In the genomic region with DNA sequence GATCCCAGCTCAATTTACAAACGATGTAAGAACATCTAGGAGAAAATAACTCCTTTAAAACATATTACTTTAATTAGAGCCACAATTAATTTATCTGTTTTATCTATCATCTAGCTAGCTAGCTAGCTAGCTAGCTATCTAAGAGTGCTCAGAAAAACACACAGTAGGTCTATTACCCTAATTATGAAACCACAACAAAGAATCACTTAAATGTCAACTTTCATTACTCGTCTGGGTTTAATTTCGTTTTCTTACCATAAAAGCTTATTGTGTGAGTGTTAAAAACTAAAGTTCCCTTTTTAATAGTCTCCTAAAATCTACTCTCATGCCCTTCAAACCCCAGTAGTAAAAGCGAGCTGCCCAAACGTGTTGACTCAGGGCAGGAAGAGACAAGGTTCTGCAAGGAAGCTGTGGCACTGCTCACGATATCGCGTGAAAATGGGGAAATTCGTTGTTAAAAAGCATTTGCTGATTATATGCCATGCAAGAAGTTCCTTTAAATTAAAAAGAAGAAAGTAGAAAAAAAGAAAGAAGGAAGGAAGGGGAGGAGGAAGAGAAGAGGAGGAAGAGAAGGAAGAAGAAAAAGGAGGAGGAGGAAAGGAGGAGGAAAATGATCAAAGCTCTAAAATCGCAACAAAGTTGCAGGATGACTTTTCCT, we compare ENCODE assay signal across 8 cellular contexts. TPM values are rescaled to one million over a fixed set of nuclear protein-coding genes. Genes with fewer than 3 reads are reported as not detected.
DNase-seq lines count a peak whose midpoint lies in the region; ATAC-seq and TF ChIP-seq lines count a peak whose summit lies in the region.

No MANE protein-coding gene starts in this region.

- CTCF ChIA-PET in AG04449 (lab: Yijun Ruan, JAX): no interaction called here

- H3K4me1 Mint-ChIP-seq in stimulated activated effector memory CD8-positive, alpha-beta T cell treated with anti-CD3 and anti-CD28 coated beads, Interleukin-12 subunit alpha, Interleukin-12 subunit beta, amount 100 ng/mL, for 72 hours: peaks cover 14% of the 10 kb centered on the region

- peak overlapping the region; percentile 82 for H3K4me3 Mint-ChIP-seq in stimulated activated effector memory CD8-positive, alpha-beta T cell treated with anti-CD3 and anti-CD28 coated beads, Interleukin-12 subunit alpha, Interleukin-12 subunit beta, amount 100 ng/mL, for 72 hours

- no peaks in the 10 kb centered on the region for H3K9me3 Mint-ChIP-seq in stimulated activated effector memory CD8-positive, alpha-beta T cell treated with anti-CD3 and anti-CD28 coated beads, Interleukin-12 subunit alpha, Interleukin-12 subunit beta, amount 100 ng/mL, for 72 hours

- peak; percentile 23 for ATAC-seq in GM21529 (IDR thresholded peaks at IDR 0.05; ENCODE audit: unreplicated experiment)
- ATAC-seq in stimulated activated effector memory CD8-positive, alpha-beta T cell treated with anti-CD3 and anti-CD28 coated beads, Interleukin-12 subunit alpha, Interleukin-12 subunit beta, amount 100 ng/mL, for 72 hours: peak; percentile 58
- no peak for ATAC-seq in GM21390 (IDR thresholded peaks at IDR 0.05; ENCODE audit: unreplicated experiment)

- no peaks in the 10 kb centered on the region for H3K36me3 ChIP-seq in kidney epithelial cell (ENCODE audit: control insufficient read depth, insufficient read depth, low read length)

- H3K27ac Mint-ChIP-seq in stimulated activated effector memory CD8-positive, alpha-beta T cell treated with anti-CD3 and anti-CD28 coated beads, Interleukin-12 subunit alpha, Interleukin-12 subunit beta, amount 100 ng/mL, for 72 hours: peak overlapping the region; percentile 95

- DNase-seq in AG04449 (ENCODE audit: low read depth, low spot score): no peak
- DNase-seq in RKO (ENCODE audit: low spot score): peak; percentile 60
- DNase-seq in astrocyte of the spinal cord (ENCODE audit: low read depth, low spot score): peak; percentile 21
- no peak for DNase-seq in kidney epithelial cell (ENCODE audit: low read depth)
- no peak for DNase-seq in stimulated activated effector memory CD8-positive, alpha-beta T cell treated with anti-CD3 and anti-CD28 coated beads, Interleukin-12 subunit alpha, Interleukin-12 subunit beta, amount 100 ng/mL, for 72 hours (ENCODE audit: low spot score in 2 of 2)
- no peak for DNase-seq in NCI-H2081 treated with DMSO at 0.1 percent for 48 hours (lab: John Stamatoyannopoulos, UW)

- in situ Hi-C loops in astrocyte of the spinal cord (cut with HindIII; ENCODE audit: low sequenced_read_pairs): no loop called here

- no peaks in the 10 kb centered on the region for H3K36me3 Mint-ChIP-seq in stimulated activated effector memory CD8-positive, alpha-beta T cell treated with anti-CD3 and anti-CD28 coated beads, Interleukin-12 subunit alpha, Interleukin-12 subunit beta, amount 100 ng/mL, for 72 hours

- H3K4me3 ChIP-seq in AG04449 (ENCODE audit: low read depth, low read length) (peak overlapping the region; percentile 61), astrocyte of the spinal cord (ENCODE audit: low read depth, low read length) (peak overlapping the region; percentile 56), kidney epithelial cell (ENCODE audit: low read depth, low read length) (peak overlapping the region; percentile 54)

- POLR2A ChIA-PET in AG04449 (lab: Yijun Ruan, JAX): no interaction called here

- no peaks in the 10 kb centered on the region for H3K27me3 ChIP-seq in kidney epithelial cell (ENCODE audit: control insufficient read depth, insufficient read depth, low read length)

- TF ChIP-seq CTCF in AG04449 (IDR thresholded peaks at IDR 0.05; ENCODE audit: insufficient read depth, low read length, missing control alignments) (no peak), astrocyte of the spinal cord (IDR thresholded peaks at IDR 0.05; ENCODE audit: low read depth, low read length) (no peak), kidney epithelial cell (IDR thresholded peaks at IDR 0.05; ENCODE audit: insufficient read depth, low read length, poor library complexity, severe bottlenecking) (no peak)

RNA-seq across cellular contexts. Expression of a gene that starts 0.6 kb away (rescaled TPM):
- total RNA-seq in kidney epithelial cell: 3.0 and 3.3 TPM in 2 replicates

Comparison
In these comparisons a context has a peak if more than half of its experiments do, and no peak if none do; other contexts are left out.
1. DNase-seq: peak in RKO (single experiment) and astrocyte of the spinal cord (single experiment); none in AG04449 (single experiment), kidney epithelial cell (single experiment), stimulated activated effector memory CD8-positive, alpha-beta T cell treated with anti-CD3 and anti-CD28 coated beads, Interleukin-12 subunit alpha, Interleukin-12 subunit beta, amount 100 ng/mL, for 72 hours (0 of 2) and NCI-H2081 treated with DMSO at 0.1 percent for 48 hours (single experiment).
2. Peak in every context shown above with its lines, with median percentiles within 50 percentile points of each other: H3K4me3 ChIP-seq.